ENCODE assay signal across 15 cellular contexts in the genomic region with DNA sequence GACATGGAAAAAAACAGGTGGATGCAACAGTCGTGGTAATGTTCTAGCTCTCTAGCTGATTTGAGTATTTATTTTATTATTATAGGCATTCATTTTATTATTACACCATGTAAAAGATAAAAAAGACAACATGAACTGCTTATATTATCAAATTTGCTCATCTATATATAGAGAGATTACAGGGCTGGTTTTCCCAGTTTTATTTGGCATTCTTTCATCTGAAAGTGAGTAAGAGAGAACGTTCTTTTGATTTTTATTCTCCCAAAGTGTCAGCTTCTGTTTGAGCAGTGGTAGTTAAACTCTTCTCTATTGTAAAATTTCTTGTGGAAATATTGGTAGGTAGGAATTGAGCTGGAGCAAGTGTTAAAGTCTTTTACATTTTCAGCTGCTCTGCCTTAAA.
DNase-seq lines count a peak whose midpoint lies in the region; ATAC-seq, FAIRE-seq and TF ChIP-seq lines count a peak whose summit lies in the region.
"Had no signal": no experiment of that assay in that cellular context is flagged by ENCODE, and none has a peak within 500 bp of the region (broad histone marks: within the 10 kb centered on the region; RNA-seq: fewer than 3 reads in every experiment).

No MANE protein-coding gene starts in this region.

- H3K36me3 Mint-ChIP-seq in nephron progenitor cell (ENCODE audit: low read depth): peaks cover 81% of the 10 kb centered on the region

- H3K9me3 Mint-ChIP-seq in nephron progenitor cell: peaks cover 4% of the 10 kb centered on the region
- H3K9me3 Mint-ChIP-seq: CD4-positive, alpha-beta T cell; GM23338; H9 had no signal

- intact Hi-C loops in head of caudate nucleus (cut with DNase I) (no loop called here), A673 (cut with micrococcal nuclease; ENCODE audit: unreplicated experiment) (no loop called here)

- no peak for ATAC-seq in thoracic aorta (ENCODE audit: insufficient number of reproducible peaks, low FRiP score, low read depth)
- ATAC-seq: GM12878, HepG2 had no signal

- H3K4me1 ChIP-seq in thoracic aorta (ENCODE audit: control insufficient read depth in 1 of 2, low read depth in 2 of 2) (peaks cover 42 to 74% of the 10 kb centered on the region in 2 donors), A673 (ENCODE audit: insufficient read depth, low read length, poor library complexity, severe bottlenecking) (no peaks in the 10 kb centered on the region)

- no peaks in the 10 kb centered on the region for H3K27me3 Mint-ChIP-seq in nephron progenitor cell (ENCODE audit: low read depth, poor library complexity)
- H3K27me3 Mint-ChIP-seq: B cell; CD4-positive, alpha-beta T cell had no signal

- POLR2A ChIA-PET in A673 (lab: Charles Lee; ENCODE audit: low non-redundant PET): no interaction called here

- FAIRE-seq in frontal cortex (lab: Jason Lieb, UNC): no peak
- FAIRE-seq: GM12878, HepG2, HTR-8/SVneo had no signal

- peak overlapping the region; percentile 60 for H3K27ac Mint-ChIP-seq in nephron progenitor cell
- H3K27ac Mint-ChIP-seq: B cell; CD4-positive, alpha-beta T cell; GM23338 had no signal

- no TSS peak for BruUV-seq in A673 (replicated peaks; lab: Mats Ljungman, UMichigan)

- DNase-seq in nephron progenitor cell (no peak), thoracic aorta (ENCODE audit: low spot score) (no peak), head of caudate nucleus (no peak), A673 (ENCODE audit: low spot score) (no peak), frontal cortex (ENCODE audit: low spot score in 2 of 2) (no peak)
- DNase-seq: CD4-positive, alpha-beta T cell; DMS79; H9 had no signal

- no peak overlapping the region for H3K4me3 ChIP-seq in thoracic aorta
- H3K4me3 ChIP-seq in A673 (ENCODE audit: low read depth, low read length, poor library complexity, severe bottlenecking): no peak overlapping the region
- H3K4me3 ChIP-seq: GM12878, GM23338 had no signal

- CTCF ChIA-PET in A673 (lab: Charles Lee): no interaction called here

- H3K4me1 Mint-ChIP-seq in nephron progenitor cell: peaks cover 64% of the 10 kb centered on the region

- H3K9me3 ChIP-seq in thoracic aorta (no peaks in the 10 kb centered on the region), A673 (ENCODE audit: low read depth, low read length, poor library complexity, severe bottlenecking) (no peaks in the 10 kb centered on the region)

- H3K27ac ChIP-seq in 22Rv1: peak overlapping the region; percentile 43
- peak overlapping the region; percentile 90 for H3K27ac ChIP-seq in VCaP
- peak overlapping the region; percentile 62 to 85 for H3K27ac ChIP-seq in thoracic aorta
- H3K27ac ChIP-seq in A673 (ENCODE audit: low read depth, low read length, poor library complexity, severe bottlenecking): no peak overlapping the region

- no peak overlapping the region for H3K4me3 Mint-ChIP-seq in nephron progenitor cell
- H3K4me3 Mint-ChIP-seq: B cell; CD4-positive, alpha-beta T cell; GM23338; H9 had no signal

- H3K36me3 ChIP-seq in thoracic aorta (no peaks in the 10 kb centered on the region), A673 (ENCODE audit: insufficient read depth, low read length, poor library complexity, severe bottlenecking) (no peaks in the 10 kb centered on the region)

- TF ChIP-seq CTCF in 22Rv1 (IDR thresholded peaks at IDR 0.05) (no peak), VCaP (conservative IDR thresholded peaks at IDR 0.05) (no peak), nephron progenitor cell (IDR thresholded peaks at IDR 0.05) (no peak), thoracic aorta (IDR thresholded peaks at IDR 0.05) (no peak), A673 (conservative IDR thresholded peaks at IDR 0.05; ENCODE audit: low read depth, low read length) (no peak)

- H3K27me3 ChIP-seq in thoracic aorta (replicated peaks; ENCODE audit: insufficient read depth) (no peaks in the 10 kb centered on the region), A673 (replicated peaks; ENCODE audit: insufficient read depth, low read depth, low read length, poor library complexity) (no peaks in the 10 kb centered on the region)
